In genomic region chr19:42095142-42095813, GRCh38 we compare ENCODE assay signal across 27 cellular contexts.
"Had no signal": no experiment of that assay in that cellular context is flagged by ENCODE, and none has a peak within 500 bp of the region (broad histone marks: within the 10 kb centered on the region; RNA-seq: fewer than 3 reads in every experiment).

No MANE protein-coding gene starts in this region.

- H3K27me3 Mint-ChIP-seq: activated CD4-positive, alpha-beta T cell treated with anti-CD3 and anti-CD28 coated beads, Interleukin-2, amount 10 ng/mL, durations not matched to agents 7 days and 5 days; T-cell had no signal

- H3K4me1 ChIP-seq: foreskin keratinocyte, parathyroid adenoma, uterus had no signal

- ATAC-seq: activated CD4-positive, CD25-positive, alpha-beta regulatory T cell treated with anti-CD3 and anti-CD28 coated beads, Interleukin-2, amount 50 U/mL, for 24 hours; activated T-cell treated with anti-CD3 and anti-CD28 coated beads, Interleukin-2, amount 50 U/mL, for 72 hours; foreskin keratinocyte; T-cell had no signal

- H3K27ac Mint-ChIP-seq: activated CD4-positive, alpha-beta T cell treated with anti-CD3 and anti-CD28 coated beads, Interleukin-2, amount 10 ng/mL, durations not matched to agents 7 days and 5 days; activated T-cell treated with anti-CD3 and anti-CD28 coated beads, Interleukin-2, amount 50 U/mL, for 72 hours; endodermal cell; immature natural killer cell; T-cell had no signal

- H3K9me3 ChIP-seq: left ventricle myocardium inferior, neutrophil, spleen, suprapubic skin, transverse colon, uterus had no signal

- DNase-seq: activated CD4-positive, alpha-beta T cell treated with anti-CD3 and anti-CD28 coated beads, Interleukin-2, amount 10 ng/mL, durations not matched to agents 7 days and 5 days; activated CD8-positive, alpha-beta memory T cell treated with anti-CD3 and anti-CD28 coated beads, Interleukin-2, amount 50 U/mL, for 48 hours; activated effector memory CD4-positive, alpha-beta T cell treated with anti-CD3 and anti-CD28 coated beads, Interleukin-2, amount 50 U/mL, for 16 hours; activated naive CD4-positive, alpha-beta T cell treated with anti-CD3 and anti-CD28 coated beads, Interleukin-2, amount 50 U/mL, for 16 hours; activated T-cell treated with anti-CD3 and anti-CD28 coated beads, Interleukin-2, amount 50 U/mL, for 72 hours; aorta; brain microvascular endothelial cell; central memory CD4-positive, alpha-beta T cell; foreskin keratinocyte; hippocampal formation; immature natural killer cell; kidney glomerular epithelial cell; left ventricle myocardium inferior; mammary epithelial cell; spleen; stimulated activated CD4-positive, alpha-beta T cell treated with anti-CD3 and anti-CD28 coated beads, Interleukin-4, amount 100 ng/mL, for 4 hours; stimulated activated naive CD4-positive, alpha-beta T cell treated with Interleukin-2 at 50 U/mL for 16 hours; T-cell; T1000; transverse colon; uterus had no signal

- H3K9ac ChIP-seq: parathyroid adenoma had no signal

- H2AFZ ChIP-seq: parathyroid adenoma had no signal

- H3K27me3 ChIP-seq: brain microvascular endothelial cell, foreskin keratinocyte, neutrophil, transverse colon, uterus had no signal

- H3K79me2 ChIP-seq: parathyroid adenoma had no signal

- H3K4me3 Mint-ChIP-seq: activated CD4-positive, alpha-beta T cell treated with anti-CD3 and anti-CD28 coated beads, Interleukin-2, amount 10 ng/mL, durations not matched to agents 7 days and 5 days; activated T-cell treated with anti-CD3 and anti-CD28 coated beads, Interleukin-2, amount 50 U/mL, for 72 hours; immature natural killer cell; T-cell had no signal

- H3K4me3 ChIP-seq: left ventricle myocardium inferior, spleen, suprapubic skin, uterus had no signal

- H3K9me3 Mint-ChIP-seq: activated CD4-positive, alpha-beta T cell treated with anti-CD3 and anti-CD28 coated beads, Interleukin-2, amount 10 ng/mL, durations not matched to agents 7 days and 5 days; activated T-cell treated with anti-CD3 and anti-CD28 coated beads, Interleukin-2, amount 50 U/mL, for 72 hours; endodermal cell; immature natural killer cell; T-cell had no signal

- H3K27ac ChIP-seq: brain microvascular endothelial cell, epithelial cell of prostate, foreskin keratinocyte, left ventricle myocardium inferior, neutrophil, parathyroid adenoma, suprapubic skin, uterus had no signal

- H3K36me3 ChIP-seq: left ventricle myocardium inferior, neutrophil, suprapubic skin, transverse colon, uterus had no signal
